Comparison of ENCODE assay signal across 10 cellular contexts in the genomic region with DNA sequence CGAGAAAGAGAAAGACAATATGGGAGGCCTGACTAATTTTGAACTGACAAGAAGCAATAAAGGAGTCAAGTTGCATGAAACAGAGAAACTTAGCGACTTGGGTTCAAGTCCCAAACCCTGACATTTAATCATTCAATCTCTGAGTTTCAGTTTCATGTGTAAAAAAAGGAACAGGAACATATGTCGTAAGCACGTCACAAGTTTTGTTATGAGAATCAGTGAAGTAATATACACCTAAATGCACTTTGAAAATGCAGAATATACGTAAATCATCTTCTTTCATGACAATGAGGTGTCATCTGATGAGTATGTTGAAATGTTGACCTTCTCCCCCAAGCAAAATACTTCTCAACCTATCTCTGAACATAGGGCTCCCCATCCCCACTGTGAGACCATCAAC. TPM values are rescaled to one million over a fixed set of nuclear protein-coding genes. Genes with fewer than 3 reads are reported as not detected.
DNase-seq lines count a peak whose midpoint lies in the region; ATAC-seq and TF ChIP-seq lines count a peak whose summit lies in the region.
"Had no signal": no experiment of that assay in that cellular context is flagged by ENCODE, and none has a peak within 500 bp of the region (broad histone marks: within the 10 kb centered on the region; RNA-seq: fewer than 3 reads in every experiment).

No MANE protein-coding gene starts in this region.

- H3K4me3 ChIP-seq in MG63, result no peak overlapping the region
- H3K4me3 ChIP-seq in coronary artery, result no peak overlapping the region

- DNase-seq in SIG-M5 treated with dmso at 0.1 percent for 504 hours (lab: John Stamatoyannopoulos, UW; ENCODE audit: unreplicated experiment), result peak; percentile 17
- no peak for DNase-seq in SIG-M5 (lab: John Stamatoyannopoulos, UW)
- peak; percentile 23 for DNase-seq in naive B cell
- DNase-seq in MG63, result no peak
- DNase-seq in NCI-H1417 (lab: John Stamatoyannopoulos, UW), result no peak
- DNase-seq in coronary artery (ENCODE audit: low spot score), result no peak
- DNase-seq: stimulated activated CD4-positive, alpha-beta T cell treated with anti-CD3 and anti-CD28 coated beads, Interleukin-2, amount 100 ng/mL, for 48 hours had no signal

- no peaks in the 10 kb centered on the region for H3K27me3 ChIP-seq in MG63

- no peaks in the 10 kb centered on the region for H3K27me3 Mint-ChIP-seq in naive B cell

- TF ChIP-seq CTCF in coronary artery (IDR thresholded peaks at IDR 0.05), result no peak

- H3K4me3 Mint-ChIP-seq in naive B cell, result no peak overlapping the region

- peaks cover 6 to 7% of the 10 kb centered on the region in 2 donors for H3K36me3 Mint-ChIP-seq in naive B cell

- ATAC-seq in GM21723 (IDR thresholded peaks at IDR 0.05; ENCODE audit: unreplicated experiment) (peak; percentile 79), HG03520 (IDR thresholded peaks at IDR 0.05; ENCODE audit: unreplicated experiment) (peak; percentile 74), naive B cell (ENCODE audit: low read depth in 2 of 2) (peak; percentile 73 to 78)
- ATAC-seq: esophagus mucosa had no signal

- peak overlapping the region; percentile 5 to 80 (median 38) for H3K27ac Mint-ChIP-seq in naive B cell

- H3K36me3 ChIP-seq in MG63, result peaks cover 45% of the 10 kb centered on the region

- peaks cover 0 to 1% (median 0%) of the 10 kb centered on the region in 7 donors for H3K9me3 Mint-ChIP-seq in naive B cell

- H3K9me3 ChIP-seq in MG63, result no peaks in the 10 kb centered on the region

- H3K27ac ChIP-seq in coronary artery, result no peak overlapping the region

- peaks cover 4 to 7% (median 6%) of the 10 kb centered on the region in 3 donors for H3K4me1 Mint-ChIP-seq in naive B cell

RNA-seq across cellular contexts. Expression of a gene that starts 10.4 kb away (rescaled TPM):
- 10 to 100 TPM; 14.0 to 23.9 (median 16.0) TPM for polyA plus RNA-seq in naive B cell (ENCODE audit: low read depth in 6 of 6)
- total RNA-seq in MG63 (2014; rRNA removed; shearing (Covaris generic); ENCODE audit: low replicate concordance), result 70.9 and 80.9 TPM in 2 replicates

RNA-seq across cellular contexts. Expression of a gene that starts 50.3 kb away (rescaled TPM):
- polyA plus RNA-seq in naive B cell (ENCODE audit: low read depth in 6 of 6), result 100 to 1,000 TPM; 114 to 204 (median 165) TPM
- total RNA-seq in MG63 (2014; rRNA removed; shearing (Covaris generic); ENCODE audit: low replicate concordance), result 62.1 and 85.3 TPM in 2 replicates

Comparison
In these comparisons a context has a peak if more than half of its experiments do, and no peak if none do; other contexts are left out.
1. DNase-seq: peak in SIG-M5 treated with dmso at 0.1 percent for 504 hours (single experiment) and naive B cell (single experiment); none in SIG-M5 (single experiment), MG63 (single experiment), NCI-H1417 (0 of 3) and coronary artery (single experiment).
2. Peak in every context shown above with its lines, with median percentiles within 50 percentile points of each other: ATAC-seq.